ENCODE assay signal across 9 cellular contexts in the genomic region with DNA sequence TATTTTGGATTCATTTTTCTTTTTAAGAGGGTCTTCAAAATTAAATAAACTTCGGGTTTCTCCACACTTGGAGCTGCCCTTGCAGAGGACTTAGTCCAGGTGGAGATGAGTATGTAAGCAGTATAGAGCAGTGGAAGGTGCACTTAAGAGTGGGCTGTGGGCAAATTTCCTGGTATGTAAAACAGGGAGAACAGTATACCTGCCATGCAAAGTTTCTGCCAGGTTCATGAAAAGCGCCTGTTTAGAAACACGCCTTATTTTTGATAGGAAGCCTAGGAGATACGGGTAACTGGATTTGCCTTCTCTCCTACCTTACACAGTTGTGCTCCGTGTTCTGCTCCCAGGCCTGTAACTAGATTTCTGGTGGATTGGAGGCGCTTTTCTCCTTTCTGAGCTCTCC. TPM values are rescaled to one million over a fixed set of nuclear protein-coding genes. Genes with fewer than 3 reads are reported as not detected.
A peak's percentile ranks its signal among the peaks of the same experiment; 100 is the strongest.
DNase-seq lines count a peak whose midpoint lies in the region; ATAC-seq, FAIRE-seq and TF ChIP-seq lines count a peak whose summit lies in the region.
"Had no signal": no experiment of that assay in that cellular context is flagged by ENCODE, and none has a peak within 500 bp of the region (broad histone marks: within the 10 kb centered on the region; RNA-seq: fewer than 3 reads in every experiment).

No MANE protein-coding gene starts in this region.

- peaks cover 10% of the 10 kb centered on the region for H3K36me3 Mint-ChIP-seq in memory B cell

- POLR2A ChIA-PET in GM12878 (lab: Charles Lee), result interaction anchor here (0.5 to 5.7 kb wide), 19 partner anchors 9 to 430 kb away, joined by 3 to 37 read pairs (median 4); a partner anchor contains a TSS

- peaks cover 31% of the 10 kb centered on the region for H3K36me3 ChIP-seq in left ventricle myocardium inferior
- peaks cover 5 to 13% of the 10 kb centered on the region in 2 experiments; a peak in 3 of 4 replicates for H3K36me3 ChIP-seq in GM12878 (ENCODE audit: control insufficient read depth in 2 of 2, insufficient read depth in 2 of 2, low read length in 1 of 2)
- peaks cover 4 to 5% of the 10 kb centered on the region in 2 donors for H3K36me3 ChIP-seq in aorta (ENCODE audit: control insufficient read depth in 1 of 2, insufficient read depth in 2 of 2, low read length in 1 of 2)

- DNase-seq in left ventricle myocardium inferior (no peak), left ventricle myocardium superior (no peak), GM12878 (ENCODE audit: low read depth, low spot score) (no peak), memory B cell (ENCODE audit: low spot score in 2 of 2) (no peak), aorta (no peak), urothelium cell line (ENCODE audit: low spot score) (no peak), KG1 (lab: John Stamatoyannopoulos, UW) (no peak), cerebellum (ENCODE audit: low spot score) (no peak)

- H3K9ac ChIP-seq in GM12878 (ENCODE audit: control insufficient read depth, insufficient read depth, low read length), result peak overlapping the region; percentile 73

- RAD21 ChIA-PET in GM12878 (lab: Charles Lee; ENCODE audit: unreplicated experiment), result interaction anchor here (0.7 to 6.1 kb wide), 9 partner anchors 14 to 412 kb away, joined by 3 to 96 read pairs (median 10); a partner anchor contains a TSS

- TF ChIP-seq CTCF in left ventricle myocardium inferior (IDR thresholded peaks at IDR 0.05; ENCODE audit: borderline replicate concordance) (no peak), GM12878 (IDR thresholded peaks at IDR 0.05 in 2 of 3, conservative IDR thresholded peaks at IDR 0.05 in 1 of 3; ENCODE audit: control insufficient read depth in 2 of 3, extremely low read depth in 1 of 3, insufficient read depth in 1 of 3, low read depth in 3 of 3, low read length in 3 of 3) (no peak)

- no peaks in the 10 kb centered on the region for H4K20me1 ChIP-seq in GM12878 (ENCODE audit: control insufficient read depth, insufficient read depth)

- H3K27me3 ChIP-seq in left ventricle myocardium inferior (ENCODE audit: low read depth) (no peaks in the 10 kb centered on the region), GM12878 (replicated peaks in 1 of 2; ENCODE audit: control insufficient read depth in 2 of 2, insufficient read depth in 2 of 2, low read length in 1 of 2) (no peaks in the 10 kb centered on the region), aorta (ENCODE audit: control insufficient read depth in 1 of 2, insufficient read depth in 2 of 2, low read length in 1 of 2) (peaks cover 0 to 1% of the 10 kb centered on the region in 2 donors)

- intact Hi-C loops in left ventricle myocardium inferior (cut with micrococcal nuclease) (no loop called here), left ventricle myocardium superior (cut with micrococcal nuclease) (no loop called here), GM12878 (cut with micrococcal nuclease; ENCODE audit: unreplicated experiment) (loop anchor here (2.0 to 10.0 kb wide), 3 partner anchors 56 to 426 kb away; a partner anchor contains a TSS), aorta (cut with DNase I) (loop anchor here (2.0 to 5.0 kb wide), 2 partner anchors 56 to 124 kb away; a partner anchor contains a TSS)

- H3K9me3 ChIP-seq in left ventricle myocardium inferior (replicated peaks), result no peaks in the 10 kb centered on the region
- H3K9me3 ChIP-seq in GM12878 (replicated peaks; ENCODE audit: control insufficient read depth, insufficient read depth, low read length), result no peaks in the 10 kb centered on the region
- no peaks in the 10 kb centered on the region for H3K9me3 ChIP-seq in aorta (ENCODE audit: control insufficient read depth, low read length)

- H3K4me1 ChIP-seq in left ventricle myocardium inferior, result peaks cover 25% of the 10 kb centered on the region
- peaks cover 10% of the 10 kb centered on the region for H3K4me1 ChIP-seq in GM12878 (ENCODE audit: control insufficient read depth, insufficient read depth, low read length)
- H3K4me1 ChIP-seq in aorta (ENCODE audit: control insufficient read depth in 1 of 2, insufficient read depth in 2 of 2, low read length in 2 of 2), result peaks cover 4 to 7% of the 10 kb centered on the region in 2 donors

- no peak for FAIRE-seq in GM12878 (lab: Jason Lieb, UNC)
- no peak for FAIRE-seq in urothelium cell line (lab: Jason Lieb, UNC)
- FAIRE-seq: GM18507 had no signal

- peaks cover 34% of the 10 kb centered on the region for H3K79me2 ChIP-seq in GM12878 (ENCODE audit: control insufficient read depth, insufficient read depth, low read length)

- no peak for TF ChIP-seq RAD21 in GM12878 (IDR thresholded peaks at IDR 0.05; ENCODE audit: insufficient read depth, low read depth, low read length)

- H3K4me3 Mint-ChIP-seq in memory B cell, result peak overlapping the region; percentile 90

- H3K4me2 ChIP-seq in GM12878 (ENCODE audit: control insufficient read depth, insufficient read depth), result peak overlapping the region; percentile 78

- TF ChIP-seq EP300 in GM12878 (IDR thresholded peaks at IDR 0.05; ENCODE audit: borderline replicate concordance in 1 of 2, control insufficient read depth in 1 of 2, low read depth in 2 of 2, low read length in 2 of 2), result no peak

- H3K4me1 Mint-ChIP-seq in memory B cell, result peaks cover 24% of the 10 kb centered on the region

- in situ Hi-C loops in GM12878 (cut with MboI), result no loop called here

- TF ChIP-seq POLR2A in GM12878 (IDR thresholded peaks at IDR 0.05; ENCODE audit: low read depth, low read length), result no peak

- peak overlapping the region; percentile 85 for H3K27ac Mint-ChIP-seq in memory B cell

- H3K4me3 ChIP-seq in left ventricle myocardium inferior (peak overlapping the region; percentile 89), GM12878 (peak overlapping the region; percentile 98), aorta (ENCODE audit: low read length in 2 of 2) (peak overlapping the region; percentile 77 to 95)

- WGBS in GM12878 (ENCODE audit: insufficient coverage, insufficient replicate concordance, low lambda C conversion rate, missing lambda C conversion rate), result 18% methylated on average over 6 of the region's 6 CpGs
- WGBS in aorta, 2 donors, result 34 to 37% methylated on average over 6 of the region's 6 CpGs

- H3K9me3 Mint-ChIP-seq in memory B cell, result no peaks in the 10 kb centered on the region

- SMC1A ChIA-PET in GM12878 (lab: Charles Lee; ENCODE audit: uncharacterized antibody, unreplicated experiment), result interaction anchor here (0.7 to 3.6 kb wide), 10 partner anchors 9 to 296 kb away, joined by 3 to 32 read pairs (median 5); a partner anchor contains a TSS

- CTCF ChIA-PET in GM12878 (lab: Yijun Ruan, JAX), result interaction anchor here (0.9 to 8.3 kb wide), 11 partner anchors 14 to 424 kb away, joined by 3 to 95 read pairs (median 5); a partner anchor contains a TSS

- ATAC-seq in left ventricle myocardium superior, result no peak
- no peak for ATAC-seq in GM12878
- ATAC-seq in memory B cell (ENCODE audit: low read depth), result no peak
- no peak for ATAC-seq in aorta (ENCODE audit: low FRiP score)

- TSS peak; percentile 56 for BruUV-seq in GM12878 (replicated peaks; lab: Mats Ljungman, UMichigan)

- H2AFZ ChIP-seq in GM12878 (ENCODE audit: control insufficient read depth, low read depth, low read length), result no peak overlapping the region

- H3K27ac ChIP-seq in left ventricle myocardium inferior (replicated peaks) (no peak overlapping the region), GM12878 (ENCODE audit: control insufficient read depth, insufficient read depth) (0 out of 2 replicates have a peak overlapping the region, but pooled peaks have one; percentile 13), aorta (ENCODE audit: low read depth in 1 of 2, low read length in 2 of 2) (no peak overlapping the region)

- peaks cover 1% of the 10 kb centered on the region for H3K27me3 Mint-ChIP-seq in memory B cell

RNA-seq across cellular contexts. Expression of a gene that starts 1.2 kb away (rescaled TPM):
- total RNA-seq in left ventricle myocardium inferior (15.3 TPM), left ventricle myocardium superior (17.5 TPM), GM12878 (2014; rRNA removed) (14.7 and 15.4 TPM in 2 replicates), GM12878 (2014; rRNA removed; fragmentation: Illumina TruSeq; extraction: Trizol) (15.6 and 16.6 TPM in 2 replicates), GM12878 (2021) (26.1 and 27.4 TPM in 2 replicates), aorta (10 to 100 TPM; 24.8 to 43.3 TPM), cerebellum (43.4 TPM)
- total RNA-seq in GM12878 (2013; cell fraction: nucleolus; rRNA removed), result 67.5 and 69.5 TPM in 2 replicates
- polyA plus RNA-seq in GM12878 (2011; ENCODE audit: low read depth), result 12.1 TPM
- polyA plus RNA-seq in GM12878 (2011; rRNA removed) (16.0 and 19.2 TPM in 2 replicates), GM12878 (2014; fragmentation: Illumina TruSeq; extraction: Trizol) (22.3 and 23.2 TPM in 2 replicates), GM12878 (2014; fragmentation: Nextera tagmentation; extraction: Ambion mirVana) (1 to 10 TPM; 3.7 to 5.5 TPM), GM12878 (2014; rRNA removed) (15.4 and 15.6 TPM in 2 replicates), GM12878 (2016; fragmentation: Nextera tagmentation; extraction: Ambion mirVana) (10 to 100 TPM; 16.1 to 18.9 TPM), aorta (10 to 100 TPM in 1 of 2 donors, 1 to 10 TPM in 1; 9.4 to 13.9 TPM)
- 14.7 and 17.4 TPM in 2 replicates for polyA plus RNA-seq in GM12878 (2011; cell fraction: cytosol; rRNA removed)
- 18.0 and 22.6 TPM in 2 replicates for polyA plus RNA-seq in GM12878 (2011; cell fraction: nucleus; rRNA removed)
- polyA plus RNA-seq in GM12878 (2012), result 14.2 and 17.3 TPM in 2 replicates
- polyA minus RNA-seq in GM12878 (2011; rRNA and poly(A)+ RNA removed), result 20.9 and 36.7 TPM in 2 replicates
- 7.2 and 12.6 TPM in 2 replicates for polyA minus RNA-seq in GM12878 (2011; cell fraction: cytosol; rRNA and poly(A)+ RNA removed)
- polyA minus RNA-seq in GM12878 (2011; cell fraction: nucleus; rRNA and poly(A)+ RNA removed), result 13.7 and 21.6 TPM in 2 replicates

RNA-seq across cellular contexts. Expression of a gene that starts 56.1 kb away (rescaled TPM):
- total RNA-seq in left ventricle myocardium inferior (29.9 TPM), left ventricle myocardium superior (24.7 TPM), GM12878 (2014; rRNA removed) (12.5 and 14.1 TPM in 2 replicates), GM12878 (2014; rRNA removed; fragmentation: Illumina TruSeq; extraction: Trizol) (10.3 and 11.6 TPM in 2 replicates), GM12878 (2021) (14.7 and 19.3 TPM in 2 replicates), aorta (10 to 100 TPM; 29.7 to 32.0 TPM), cerebellum (49.1 TPM)
- 84.0 and 84.4 TPM in 2 replicates for total RNA-seq in GM12878 (2013; cell fraction: nucleolus; rRNA removed)
- polyA plus RNA-seq in GM12878 (2011; ENCODE audit: low read depth), result 4.3 TPM
- polyA plus RNA-seq in GM12878 (2011; rRNA removed) (4.1 and 5.1 TPM in 2 replicates), GM12878 (2014; fragmentation: Illumina TruSeq; extraction: Trizol) (11.6 and 12.4 TPM in 2 replicates), GM12878 (2014; fragmentation: Nextera tagmentation; extraction: Ambion mirVana) (1 to 10 TPM; 1.2 to 2.2 TPM), GM12878 (2014; rRNA removed) (10.3 and 13.0 TPM in 2 replicates), GM12878 (2016; fragmentation: Nextera tagmentation; extraction: Ambion mirVana) (10 to 100 TPM; 12.2 to 15.8 TPM), aorta (10 to 100 TPM; 20.2 to 24.3 TPM)
- 7.2 and 7.3 TPM in 2 replicates for polyA plus RNA-seq in GM12878 (2011; cell fraction: cytosol; rRNA removed)
- 19.0 and 19.8 TPM in 2 replicates for polyA plus RNA-seq in GM12878 (2011; cell fraction: nucleus; rRNA removed)
- polyA plus RNA-seq in GM12878 (2012), result 8.5 and 9.6 TPM in 2 replicates
- polyA minus RNA-seq in GM12878 (2011; rRNA and poly(A)+ RNA removed), result 10.5 and 13.4 TPM in 2 replicates
- polyA minus RNA-seq in GM12878 (2011; cell fraction: cytosol; rRNA and poly(A)+ RNA removed), result 3.7 and 4.1 TPM in 2 replicates
- polyA minus RNA-seq in GM12878 (2011; cell fraction: nucleus; rRNA and poly(A)+ RNA removed), result 11.1 and 21.0 TPM in 2 replicates

Comparison
In these comparisons a context has a peak if more than half of its experiments do, and no peak if none do; other contexts are left out.
1. intact Hi-C loops: an anchor here in GM12878 (2.0 to 10.0 kb wide) and aorta (2.0 to 5.0 kb wide); none called in left ventricle myocardium inferior and left ventricle myocardium superior.